ENCODE assay signal across 10 cellular contexts in the genomic region with DNA sequence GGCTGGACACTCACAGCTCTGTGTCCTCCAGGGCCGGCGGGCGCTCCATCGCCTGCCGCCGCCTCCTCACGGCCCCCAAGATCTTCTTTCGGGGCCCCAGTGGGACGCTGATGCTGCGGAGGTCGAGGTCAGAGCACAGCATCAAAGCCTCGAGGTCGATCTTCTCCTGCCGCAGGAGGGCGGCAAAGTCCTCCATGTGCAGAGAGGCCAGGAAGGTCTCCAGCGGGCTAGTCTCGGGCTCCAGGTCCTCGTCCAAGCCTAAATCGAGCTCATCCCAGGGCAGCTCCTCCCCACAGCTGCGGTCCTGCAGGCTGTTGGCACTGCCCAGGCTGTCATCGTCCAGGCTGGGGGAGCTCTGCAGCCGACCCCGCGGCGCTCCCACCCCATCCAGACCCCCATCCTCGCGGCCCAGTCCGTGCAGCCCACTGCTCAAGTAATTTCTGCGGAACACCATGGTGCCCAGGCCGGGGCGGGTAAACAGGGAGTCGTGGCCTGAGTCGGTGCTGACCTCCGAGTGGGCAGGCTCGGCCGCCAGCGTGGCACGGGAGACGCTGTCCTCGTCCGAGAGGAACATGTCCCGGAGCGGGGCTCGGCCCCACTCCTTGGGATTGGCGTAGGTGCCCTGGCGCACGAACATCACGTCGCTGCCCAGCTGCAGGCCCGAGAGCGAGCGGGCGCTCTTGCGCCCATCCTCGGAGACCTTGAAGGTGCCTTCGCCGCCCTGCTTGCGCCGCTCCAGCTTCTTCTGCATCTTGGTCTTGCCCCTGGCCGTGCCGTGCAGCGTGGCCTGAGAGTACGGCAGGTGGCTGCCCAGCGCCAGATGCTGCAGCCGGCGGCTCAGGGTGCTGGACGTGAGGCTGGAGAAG. TPM values are rescaled to one million over a fixed set of nuclear protein-coding genes. Genes with fewer than 3 reads are reported as not detected.
A peak's percentile ranks its signal among the peaks of the same experiment; 100 is the strongest.
DNase-seq lines count a peak whose midpoint lies in the region; ATAC-seq, FAIRE-seq and TF ChIP-seq lines count a peak whose summit lies in the region.
"Had no signal": no experiment of that assay in that cellular context is flagged by ENCODE, and none has a peak within 500 bp of the region (broad histone marks: within the 10 kb centered on the region; RNA-seq: fewer than 3 reads in every experiment).

No MANE protein-coding gene starts in this region.

- TF ChIP-seq EP300 in HepG2 (IDR thresholded peaks at IDR 0.05; ENCODE audit: low read depth in 2 of 2, low read length in 2 of 2) (no peak), HepG2 (CRISPR knock-in tag; IDR thresholded peaks at IDR 0.05; ENCODE audit: borderline replicate concordance) (no peak)

- POLR2A ChIA-PET in WTC11 (lab: Charles Lee): no interaction called here
- POLR2A ChIA-PET in HepG2 (lab: Yijun Ruan, JAX): interaction anchor here (1.2 kb wide), 1 partner anchor 46 kb away, joined by 4 read pairs; a partner anchor contains a TSS

- DNase-seq in H7 (peak; percentile 88), WTC11 (ENCODE audit: low spot score) (peak; percentile 65), HepG2 (ENCODE audit: low spot score) (peak; percentile 64), ascending aorta (ENCODE audit: low spot score in 2 of 2) (no peak), NCI-H226 (no peak), LoVo (ENCODE audit: low spot score) (no peak)
- DNase-seq: activated gamma-delta T cell had no signal

- H3K4me2 ChIP-seq in BLaER1 (peak overlapping the region; percentile 40), HepG2 (ENCODE audit: low read depth, low read length) (no peak overlapping the region)

- FAIRE-seq in HepG2 (lab: Jason Lieb, UNC): peak; percentile 58

- H3K27me3 ChIP-seq in BLaER1: peaks cover 60% of the 10 kb centered on the region
- H3K27me3 ChIP-seq in H7 (ENCODE audit: control insufficient read depth, insufficient read depth, low read length): peaks cover 34% of the 10 kb centered on the region
- peaks cover 17 to 73% of the 10 kb centered on the region in 2 experiments for H3K27me3 ChIP-seq in HepG2 (ENCODE audit: control insufficient read depth in 1 of 2, insufficient read depth in 2 of 2, low read length in 2 of 2)
- peaks cover 28% of the 10 kb centered on the region for H3K27me3 ChIP-seq in ascending aorta

- H3K4me3 Mint-ChIP-seq in WTC11: no peak overlapping the region

- H3K27ac Mint-ChIP-seq in WTC11: no peak overlapping the region

- H3K36me3 Mint-ChIP-seq in WTC11: no peaks in the 10 kb centered on the region

- WGBS in HepG2 (ENCODE audit: low lambda C conversion rate): 35% methylated on average over 29 of the region's 67 CpGs

- peaks cover 36% of the 10 kb centered on the region for H3K27me3 Mint-ChIP-seq in WTC11 (ENCODE audit: low read depth)

- in situ Hi-C loops in HepG2 (cut with HindIII; ENCODE audit: extremely low pct_ligation_motif_present, low pct_unique_long_range_greater_than_20kb): loop anchor here (5.0 kb wide), 2 partner anchors 38 to 88 kb away; no protein-coding TSS in a partner anchor

- TF ChIP-seq RAD21 in HepG2 (CRISPR knock-in tag; IDR thresholded peaks at IDR 0.05): peak; percentile 82

- no peak overlapping the region for H3K9ac ChIP-seq in BLaER1
- no peak overlapping the region for H3K9ac ChIP-seq in HepG2 (ENCODE audit: insufficient read depth, low read depth, low read length)

- TF ChIP-seq POLR2A in HepG2 (IDR thresholded peaks at IDR 0.05; ENCODE audit: insufficient read depth in 1 of 2, low read depth in 2 of 2, low read length in 2 of 2): no peak

- no peaks in the 10 kb centered on the region for H3K36me3 ChIP-seq in BLaER1
- no peaks in the 10 kb centered on the region for H3K36me3 ChIP-seq in H7 (replicated peaks; ENCODE audit: control insufficient read depth, insufficient read depth, low read length)
- no peaks in the 10 kb centered on the region for H3K36me3 ChIP-seq in HepG2 (replicated peaks in 1 of 2; ENCODE audit: control insufficient read depth in 1 of 2, insufficient read depth in 2 of 2, low read length in 2 of 2)
- no peaks in the 10 kb centered on the region for H3K36me3 ChIP-seq in ascending aorta
- H3K36me3 ChIP-seq: thoracic aorta had no signal

- H3K4me3 ChIP-seq in BLaER1 (no peak overlapping the region), H7 (ENCODE audit: insufficient read depth, low read depth, low read length) (no peak overlapping the region), HepG2 (replicated peaks in 1 of 3; ENCODE audit: insufficient read depth in 1 of 3, low read depth in 2 of 3, low read length in 3 of 3) (no peak overlapping the region), ascending aorta (no peak overlapping the region)
- H3K4me3 ChIP-seq: thoracic aorta had no signal

- H3K79me2 ChIP-seq in HepG2 (ENCODE audit: insufficient read depth, low read length): no peaks in the 10 kb centered on the region

- intact Hi-C loops in HepG2 (cut with micrococcal nuclease; ENCODE audit: unreplicated experiment) (no loop called here), ascending aorta (cut with DNase I) (no loop called here)

- peaks cover 13% of the 10 kb centered on the region for H3K4me1 Mint-ChIP-seq in WTC11

- H3K27ac ChIP-seq in BLaER1 (no peak overlapping the region), HepG2 (ENCODE audit: extremely low read length, insufficient read depth, low read length) (no peak overlapping the region), ascending aorta (no peak overlapping the region)
- H3K27ac ChIP-seq: thoracic aorta had no signal

- CTCF ChIA-PET in WTC11 (lab: Charles Lee) (interaction anchor here (0.6 to 7.8 kb wide), 31 partner anchors 10 to 321 kb away, joined by 3 to 206 read pairs (median 4); a partner anchor contains a TSS), HepG2 (lab: Yijun Ruan, JAX; ENCODE audit: low intra/inter-chr PET ratio, low total read pairs) (interaction anchor here (2.3 kb wide), 1 partner anchor 38 kb away, joined by 9 read pairs; no protein-coding TSS in a partner anchor)

- no peak overlapping the region for H2AFZ ChIP-seq in HepG2 (ENCODE audit: low read length)

- H3K9me3 ChIP-seq in BLaER1 (no peaks in the 10 kb centered on the region), HepG2 (ENCODE audit: low read length) (no peaks in the 10 kb centered on the region), ascending aorta (no peaks in the 10 kb centered on the region)
- H3K9me3 ChIP-seq: thoracic aorta had no signal

- BruUV-seq in HepG2 (replicated peaks; lab: Mats Ljungman, UMichigan): no TSS peak

- no peaks in the 10 kb centered on the region for H3K9me3 Mint-ChIP-seq in WTC11

- no peaks in the 10 kb centered on the region for H3K4me1 ChIP-seq in BLaER1
- peaks cover 31% of the 10 kb centered on the region for H3K4me1 ChIP-seq in HepG2 (ENCODE audit: insufficient read depth, low read length)
- peaks cover 10 to 11% of the 10 kb centered on the region in 2 donors for H3K4me1 ChIP-seq in ascending aorta

- H4K20me1 ChIP-seq in BLaER1: peaks cover 11% of the 10 kb centered on the region; the same call in 1 of the 2 replicates
- no peaks in the 10 kb centered on the region for H4K20me1 ChIP-seq in HepG2 (ENCODE audit: insufficient read depth, low read length)

- TF ChIP-seq CTCF in WTC11 (IDR thresholded peaks at IDR 0.05) (no peak), HepG2 (CRISPR knock-in tag; IDR thresholded peaks at IDR 0.05) (peak; percentile 91), ascending aorta (IDR thresholded peaks at IDR 0.05) (no peak)

- ATAC-seq in WTC11 (peak; percentile 43), HepG2 (peak; percentile 65), HG02759 (IDR thresholded peaks at IDR 0.05; ENCODE audit: unreplicated experiment) (no peak)

RNA-seq across cellular contexts. Expression of a gene that starts 3.4 kb away (rescaled TPM):
- total RNA-seq in H7 (2014; rRNA removed; shearing (Covaris generic)): 0.59 and 1.3 TPM in 2 replicates
- total RNA-seq in WTC11 (2021): 1.9 to 2.9 TPM (median 2.6 TPM) in 3 replicates
- 0.04 TPM in 1 of 2 replicates, not detected in the other for total RNA-seq in HepG2 (2016; rRNA removed; fragmentation: Illumina TruSeq; extraction: Trizol)
- total RNA-seq in HepG2 (2016; cell fraction: cytosol; rRNA removed; fragmentation: Illumina TruSeq; extraction: Trizol; ENCODE audit: low read depth): not detected in 2 replicates
- not detected in 2 replicates for total RNA-seq in HepG2 (2016; cell fraction: insoluble cytoplasmic fraction; rRNA removed; fragmentation: Illumina TruSeq; extraction: Trizol)
- not detected in 2 replicates for total RNA-seq in HepG2 (2016; cell fraction: membrane; rRNA removed; fragmentation: Illumina TruSeq; extraction: Trizol)
- total RNA-seq in HepG2 (2016; cell fraction: nucleus; rRNA removed; fragmentation: Illumina TruSeq; extraction: Trizol): not detected in 2 replicates
- polyA plus RNA-seq in HepG2 (2011; rRNA removed): not detected in 2 replicates
- polyA plus RNA-seq in HepG2 (2011; cell fraction: cytosol; rRNA removed): 0.01 TPM in 1 of 2 replicates, not detected in the other
- 0.03 and 0.08 TPM in 2 replicates for polyA plus RNA-seq in HepG2 (2011; cell fraction: nucleus; rRNA removed)
- not detected in 2 replicates for polyA plus RNA-seq in HepG2 (2012)
- polyA plus RNA-seq in HepG2 (2016; cell fraction: cytosol; fragmentation: Illumina TruSeq; extraction: Trizol; ENCODE audit: low read depth): not detected in 2 replicates
- polyA plus RNA-seq in HepG2 (2016; cell fraction: insoluble cytoplasmic fraction; fragmentation: Illumina TruSeq; extraction: Trizol; ENCODE audit: low read depth): not detected in 2 replicates
- polyA plus RNA-seq in HepG2 (2016; cell fraction: membrane; fragmentation: Illumina TruSeq; extraction: Trizol; ENCODE audit: low read depth): not detected in 2 replicates
- polyA plus RNA-seq in HepG2 (2016; cell fraction: nucleus; fragmentation: Illumina TruSeq; extraction: Trizol; ENCODE audit: insufficient read depth, low read depth): not detected in 2 replicates
- 0.05 TPM in 1 of 2 replicates, not detected in the other for polyA minus RNA-seq in HepG2 (2011; rRNA and poly(A)+ RNA removed; ENCODE audit: low replicate concordance)
- not detected in 2 replicates for polyA minus RNA-seq in HepG2 (2011; cell fraction: cytosol; rRNA and poly(A)+ RNA removed)
- polyA minus RNA-seq in HepG2 (2011; cell fraction: nucleus; rRNA and poly(A)+ RNA removed): 0.12 and 0.13 TPM in 2 replicates
- not detected for total RNA-seq in ascending aorta
- total RNA-seq: thoracic aorta had no signal

RNA-seq across cellular contexts. Expression of a gene that starts 4.4 kb away (rescaled TPM):
- total RNA-seq in H7 (2014; rRNA removed; shearing (Covaris generic)): not detected in 2 replicates
- not detected in 3 replicates for total RNA-seq in WTC11 (2021)
- not detected in 2 replicates for total RNA-seq in HepG2 (2016; rRNA removed; fragmentation: Illumina TruSeq; extraction: Trizol)
- not detected in 2 replicates for total RNA-seq in HepG2 (2016; cell fraction: cytosol; rRNA removed; fragmentation: Illumina TruSeq; extraction: Trizol; ENCODE audit: low read depth)
- total RNA-seq in HepG2 (2016; cell fraction: insoluble cytoplasmic fraction; rRNA removed; fragmentation: Illumina TruSeq; extraction: Trizol): not detected in 2 replicates
- total RNA-seq in HepG2 (2016; cell fraction: membrane; rRNA removed; fragmentation: Illumina TruSeq; extraction: Trizol): not detected in 2 replicates
- total RNA-seq in HepG2 (2016; cell fraction: nucleus; rRNA removed; fragmentation: Illumina TruSeq; extraction: Trizol): not detected in 2 replicates
- polyA plus RNA-seq in HepG2 (2011; rRNA removed): not detected in 2 replicates
- polyA plus RNA-seq in HepG2 (2011; cell fraction: cytosol; rRNA removed): not detected in 2 replicates
- polyA plus RNA-seq in HepG2 (2011; cell fraction: nucleus; rRNA removed): 0.06 TPM in 1 of 2 replicates, not detected in the other
- not detected in 2 replicates for polyA plus RNA-seq in HepG2 (2012)
- not detected in 2 replicates for polyA plus RNA-seq in HepG2 (2016; cell fraction: cytosol; fragmentation: Illumina TruSeq; extraction: Trizol; ENCODE audit: low read depth)
- polyA plus RNA-seq in HepG2 (2016; cell fraction: insoluble cytoplasmic fraction; fragmentation: Illumina TruSeq; extraction: Trizol; ENCODE audit: low read depth): not detected in 2 replicates
- polyA plus RNA-seq in HepG2 (2016; cell fraction: membrane; fragmentation: Illumina TruSeq; extraction: Trizol; ENCODE audit: low read depth): not detected in 2 replicates
- polyA plus RNA-seq in HepG2 (2016; cell fraction: nucleus; fragmentation: Illumina TruSeq; extraction: Trizol; ENCODE audit: insufficient read depth, low read depth): not detected in 2 replicates
- not detected in 2 replicates for polyA minus RNA-seq in HepG2 (2011; rRNA and poly(A)+ RNA removed; ENCODE audit: low replicate concordance)
- polyA minus RNA-seq in HepG2 (2011; cell fraction: cytosol; rRNA and poly(A)+ RNA removed): not detected in 2 replicates
- not detected in 2 replicates for polyA minus RNA-seq in HepG2 (2011; cell fraction: nucleus; rRNA and poly(A)+ RNA removed)
- total RNA-seq in ascending aorta: not detected
- total RNA-seq: thoracic aorta had no signal

RNA-seq across cellular contexts. Expression of a gene that starts 16.0 kb away (rescaled TPM):
- not detected in 2 replicates for total RNA-seq in H7 (2014; rRNA removed; shearing (Covaris generic))
- total RNA-seq in WTC11 (2021): not detected in 3 replicates
- total RNA-seq in HepG2 (2016; rRNA removed; fragmentation: Illumina TruSeq; extraction: Trizol): not detected in 2 replicates
- not detected in 2 replicates for total RNA-seq in HepG2 (2016; cell fraction: cytosol; rRNA removed; fragmentation: Illumina TruSeq; extraction: Trizol; ENCODE audit: low read depth)
- total RNA-seq in HepG2 (2016; cell fraction: insoluble cytoplasmic fraction; rRNA removed; fragmentation: Illumina TruSeq; extraction: Trizol): not detected in 2 replicates
- not detected in 2 replicates for total RNA-seq in HepG2 (2016; cell fraction: membrane; rRNA removed; fragmentation: Illumina TruSeq; extraction: Trizol)
- not detected in 2 replicates for total RNA-seq in HepG2 (2016; cell fraction: nucleus; rRNA removed; fragmentation: Illumina TruSeq; extraction: Trizol)
- polyA plus RNA-seq in HepG2 (2011; rRNA removed): not detected in 2 replicates
- polyA plus RNA-seq in HepG2 (2011; cell fraction: cytosol; rRNA removed): not detected in 2 replicates
- not detected in 2 replicates for polyA plus RNA-seq in HepG2 (2011; cell fraction: nucleus; rRNA removed)
- polyA plus RNA-seq in HepG2 (2012): not detected in 2 replicates
- polyA plus RNA-seq in HepG2 (2016; cell fraction: cytosol; fragmentation: Illumina TruSeq; extraction: Trizol; ENCODE audit: low read depth): not detected in 2 replicates
- not detected in 2 replicates for polyA plus RNA-seq in HepG2 (2016; cell fraction: insoluble cytoplasmic fraction; fragmentation: Illumina TruSeq; extraction: Trizol; ENCODE audit: low read depth)
- polyA plus RNA-seq in HepG2 (2016; cell fraction: membrane; fragmentation: Illumina TruSeq; extraction: Trizol; ENCODE audit: low read depth): not detected in 2 replicates
- polyA plus RNA-seq in HepG2 (2016; cell fraction: nucleus; fragmentation: Illumina TruSeq; extraction: Trizol; ENCODE audit: insufficient read depth, low read depth): not detected in 2 replicates
- polyA minus RNA-seq in HepG2 (2011; rRNA and poly(A)+ RNA removed; ENCODE audit: low replicate concordance): not detected in 2 replicates
- not detected in 2 replicates for polyA minus RNA-seq in HepG2 (2011; cell fraction: cytosol; rRNA and poly(A)+ RNA removed)
- polyA minus RNA-seq in HepG2 (2011; cell fraction: nucleus; rRNA and poly(A)+ RNA removed): not detected in 2 replicates
- not detected for total RNA-seq in ascending aorta
- total RNA-seq: thoracic aorta had no signal

RNA-seq across cellular contexts. Expression of a gene that starts 26.2 kb away (rescaled TPM):
- 0.52 TPM in 1 of 2 replicates, not detected in the other for total RNA-seq in H7 (2014; rRNA removed; shearing (Covaris generic))
- total RNA-seq in WTC11 (2021) (1.1 to 2.2 TPM (median 1.2 TPM) in 3 replicates), HepG2 (2016; rRNA removed; fragmentation: Illumina TruSeq; extraction: Trizol) (0.11 TPM in 1 of 2 replicates, not detected in the other), ascending aorta (not detected)
- total RNA-seq in HepG2 (2016; cell fraction: cytosol; rRNA removed; fragmentation: Illumina TruSeq; extraction: Trizol; ENCODE audit: low read depth): 0.09 TPM in 1 of 2 replicates, not detected in the other
- total RNA-seq in HepG2 (2016; cell fraction: insoluble cytoplasmic fraction; rRNA removed; fragmentation: Illumina TruSeq; extraction: Trizol): 0.11 TPM in 1 of 2 replicates, not detected in the other
- total RNA-seq in HepG2 (2016; cell fraction: membrane; rRNA removed; fragmentation: Illumina TruSeq; extraction: Trizol): not detected in 2 replicates
- 0.28 TPM in 1 of 2 replicates, not detected in the other for total RNA-seq in HepG2 (2016; cell fraction: nucleus; rRNA removed; fragmentation: Illumina TruSeq; extraction: Trizol)
- polyA plus RNA-seq in HepG2 (2011; rRNA removed): 0.11 and 0.20 TPM in 2 replicates
- 0.14 and 0.15 TPM in 2 replicates for polyA plus RNA-seq in HepG2 (2011; cell fraction: cytosol; rRNA removed)
- polyA plus RNA-seq in HepG2 (2011; cell fraction: nucleus; rRNA removed): 0.47 and 1.1 TPM in 2 replicates
- polyA plus RNA-seq in HepG2 (2012): not detected in 2 replicates
- 0.18 TPM in 1 of 2 replicates, not detected in the other for polyA plus RNA-seq in HepG2 (2016; cell fraction: cytosol; fragmentation: Illumina TruSeq; extraction: Trizol; ENCODE audit: low read depth)
- 0.10 TPM in 1 of 2 replicates, not detected in the other for polyA plus RNA-seq in HepG2 (2016; cell fraction: insoluble cytoplasmic fraction; fragmentation: Illumina TruSeq; extraction: Trizol; ENCODE audit: low read depth)
- polyA plus RNA-seq in HepG2 (2016; cell fraction: membrane; fragmentation: Illumina TruSeq; extraction: Trizol; ENCODE audit: low read depth): not detected in 2 replicates
- polyA plus RNA-seq in HepG2 (2016; cell fraction: nucleus; fragmentation: Illumina TruSeq; extraction: Trizol; ENCODE audit: insufficient read depth, low read depth): not detected in 2 replicates
- 0.32 TPM in 1 of 2 replicates, not detected in the other for polyA minus RNA-seq in HepG2 (2011; rRNA and poly(A)+ RNA removed; ENCODE audit: low replicate concordance)
- polyA minus RNA-seq in HepG2 (2011; cell fraction: cytosol; rRNA and poly(A)+ RNA removed): not detected in 2 replicates
- not detected in 2 replicates for polyA minus RNA-seq in HepG2 (2011; cell fraction: nucleus; rRNA and poly(A)+ RNA removed)
- total RNA-seq: thoracic aorta had no signal

RNA-seq across cellular contexts. Expression of a gene that starts 46.9 kb away (rescaled TPM):
- total RNA-seq in H7 (2014; rRNA removed; shearing (Covaris generic)): 4.9 and 9.7 TPM in 2 replicates
- total RNA-seq in WTC11 (2021) (46.5 to 52.8 TPM (median 49.7 TPM) in 3 replicates), HepG2 (2016; rRNA removed; fragmentation: Illumina TruSeq; extraction: Trizol) (99.0 and 116 TPM in 2 replicates), ascending aorta (93.1 TPM)
- 17.2 and 18.6 TPM in 2 replicates for total RNA-seq in HepG2 (2016; cell fraction: cytosol; rRNA removed; fragmentation: Illumina TruSeq; extraction: Trizol; ENCODE audit: low read depth)
- total RNA-seq in HepG2 (2016; cell fraction: insoluble cytoplasmic fraction; rRNA removed; fragmentation: Illumina TruSeq; extraction: Trizol): 96.0 and 122 TPM in 2 replicates
- total RNA-seq in HepG2 (2016; cell fraction: membrane; rRNA removed; fragmentation: Illumina TruSeq; extraction: Trizol): 33.1 and 34.8 TPM in 2 replicates
- total RNA-seq in HepG2 (2016; cell fraction: nucleus; rRNA removed; fragmentation: Illumina TruSeq; extraction: Trizol): 59.6 and 66.9 TPM in 2 replicates
- 23.4 and 27.7 TPM in 2 replicates for polyA plus RNA-seq in HepG2 (2011; rRNA removed)
- 25.9 and 36.5 TPM in 2 replicates for polyA plus RNA-seq in HepG2 (2011; cell fraction: cytosol; rRNA removed)
- polyA plus RNA-seq in HepG2 (2011; cell fraction: nucleus; rRNA removed): 50.2 and 50.3 TPM in 2 replicates
- polyA plus RNA-seq in HepG2 (2012): 12.3 and 15.3 TPM in 2 replicates
- 13.6 and 16.1 TPM in 2 replicates for polyA plus RNA-seq in HepG2 (2016; cell fraction: cytosol; fragmentation: Illumina TruSeq; extraction: Trizol; ENCODE audit: low read depth)
- 83.4 and 93.7 TPM in 2 replicates for polyA plus RNA-seq in HepG2 (2016; cell fraction: insoluble cytoplasmic fraction; fragmentation: Illumina TruSeq; extraction: Trizol; ENCODE audit: low read depth)
- polyA plus RNA-seq in HepG2 (2016; cell fraction: membrane; fragmentation: Illumina TruSeq; extraction: Trizol; ENCODE audit: low read depth): 21.8 and 25.0 TPM in 2 replicates
- 111 and 113 TPM in 2 replicates for polyA plus RNA-seq in HepG2 (2016; cell fraction: nucleus; fragmentation: Illumina TruSeq; extraction: Trizol; ENCODE audit: insufficient read depth, low read depth)
- 11.0 and 40.8 TPM in 2 replicates for polyA minus RNA-seq in HepG2 (2011; rRNA and poly(A)+ RNA removed; ENCODE audit: low replicate concordance)
- 14.0 and 15.4 TPM in 2 replicates for polyA minus RNA-seq in HepG2 (2011; cell fraction: cytosol; rRNA and poly(A)+ RNA removed)
- polyA minus RNA-seq in HepG2 (2011; cell fraction: nucleus; rRNA and poly(A)+ RNA removed): 10.0 and 10.6 TPM in 2 replicates

Comparison
In these comparisons a context has a peak if more than half of its experiments do, and no peak if none do; other contexts are left out.
1. DNase-seq: peak in H7 (single experiment), WTC11 (single experiment) and HepG2 (single experiment); none in ascending aorta (0 of 2), NCI-H226 (single experiment) and LoVo (single experiment).